Comparison of ENCODE assay signal across 1 cellular context in the genomic region with DNA sequence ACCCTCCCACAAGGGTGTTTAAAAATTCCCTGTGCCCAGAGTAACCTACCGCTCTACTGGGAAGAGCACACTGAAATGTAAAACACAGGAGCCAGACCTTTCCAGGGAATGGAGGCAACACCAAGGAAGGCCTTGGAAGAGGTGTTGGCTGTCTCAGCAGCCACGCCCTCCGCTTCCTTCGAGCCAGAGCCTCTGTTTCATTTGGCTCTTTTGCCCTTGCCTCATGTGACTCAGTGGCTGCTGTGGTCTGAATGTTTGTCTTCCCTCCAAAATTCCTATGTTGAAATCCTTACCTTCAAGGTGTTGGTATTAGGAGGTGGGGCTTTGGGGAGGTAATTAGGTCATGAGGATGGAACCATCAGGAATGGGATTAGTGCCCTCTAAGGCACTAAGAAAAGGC.
TF ChIP-seq lines count a peak whose summit lies in the region.

No MANE protein-coding gene starts in this region.

TF ChIP-seq in A549, 52 proteins besides CTCF, POLR2A, EP300 and RAD21 (continued from another document):
- TF ChIP-seq, protein P1, sequence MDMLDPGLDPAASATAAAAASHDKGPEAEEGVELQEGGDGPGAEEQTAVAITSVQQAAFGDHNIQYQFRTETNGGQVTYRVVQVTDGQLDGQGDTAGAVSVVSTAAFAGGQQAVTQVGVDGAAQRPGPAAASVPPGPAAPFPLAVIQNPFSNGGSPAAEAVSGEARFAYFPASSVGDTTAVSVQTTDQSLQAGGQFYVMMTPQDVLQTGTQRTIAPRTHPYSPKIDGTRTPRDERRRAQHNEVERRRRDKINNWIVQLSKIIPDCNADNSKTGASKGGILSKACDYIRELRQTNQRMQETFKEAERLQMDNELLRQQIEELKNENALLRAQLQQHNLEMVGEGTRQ (IDR thresholded peaks at IDR 0.05): no peak
- TF ChIP-seq, protein P2, sequence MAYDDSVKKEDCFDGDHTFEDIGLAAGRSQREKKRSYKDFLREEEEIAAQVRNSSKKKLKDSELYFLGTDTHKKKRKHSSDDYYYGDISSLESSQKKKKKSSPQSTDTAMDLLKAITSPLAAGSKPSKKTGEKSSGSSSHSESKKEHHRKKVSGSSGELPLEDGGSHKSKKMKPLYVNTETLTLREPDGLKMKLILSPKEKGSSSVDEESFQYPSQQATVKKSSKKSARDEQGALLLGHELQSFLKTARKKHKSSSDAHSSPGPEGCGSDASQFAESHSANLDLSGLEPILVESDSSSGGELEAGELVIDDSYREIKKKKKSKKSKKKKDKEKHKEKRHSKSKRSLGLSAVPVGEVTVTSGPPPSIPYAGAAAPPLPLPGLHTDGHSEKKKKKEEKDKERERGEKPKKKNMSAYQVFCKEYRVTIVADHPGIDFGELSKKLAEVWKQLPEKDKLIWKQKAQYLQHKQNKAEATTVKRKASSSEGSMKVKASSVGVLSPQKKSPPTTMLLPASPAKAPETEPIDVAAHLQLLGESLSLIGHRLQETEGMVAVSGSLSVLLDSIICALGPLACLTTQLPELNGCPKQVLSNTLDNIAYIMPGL (CRISPR knock-in tag; IDR thresholded peaks at IDR 0.05; ENCODE audit: borderline replicate concordance): no peak
- no peak for TF ChIP-seq ZFP36 (IDR thresholded peaks at IDR 0.05; ENCODE audit: borderline replicate concordance, partially characterized antibody)
- no peak for TF ChIP-seq EHMT2 (IDR thresholded peaks at IDR 0.05; ENCODE audit: low read depth)
- TF ChIP-seq, protein P3, sequence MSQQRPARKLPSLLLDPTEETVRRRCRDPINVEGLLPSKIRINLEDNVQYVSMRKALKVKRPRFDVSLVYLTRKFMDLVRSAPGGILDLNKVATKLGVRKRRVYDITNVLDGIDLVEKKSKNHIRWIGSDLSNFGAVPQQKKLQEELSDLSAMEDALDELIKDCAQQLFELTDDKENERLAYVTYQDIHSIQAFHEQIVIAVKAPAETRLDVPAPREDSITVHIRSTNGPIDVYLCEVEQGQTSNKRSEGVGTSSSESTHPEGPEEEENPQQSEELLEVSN (IDR thresholded peaks at IDR 0.05; ENCODE audit: borderline replicate concordance, low read depth): no peak
